In genomic region chr6:105985816-105986632, GRCh38 we compare ENCODE assay signal across 11 cellular contexts.
DNase-seq lines count a peak whose midpoint lies in the region; ATAC-seq and TF ChIP-seq lines count a peak whose summit lies in the region.
"Had no signal": no experiment of that assay in that cellular context is flagged by ENCODE, and none has a peak within 500 bp of the region (broad histone marks: within the 10 kb centered on the region; RNA-seq: fewer than 3 reads in every experiment).

No MANE protein-coding gene starts in this region.

- no peaks in the 10 kb centered on the region for H3K79me2 ChIP-seq in osteoblast (ENCODE audit: insufficient read depth, low read length)

- peaks cover 18 to 30% (median 24%) of the 10 kb centered on the region in 4 donors for H3K4me1 Mint-ChIP-seq in CD4-positive, alpha-beta memory T cell
- peaks cover 60% of the 10 kb centered on the region for H3K4me1 Mint-ChIP-seq in T-helper 2 cell treated with Interferon-gamma antibody and Interleukin-4, amounts not matched to agents 5 μg/mL and 100 μg/mL, for 36 hours (ENCODE audit: low read depth)

- TF ChIP-seq CTCF in left ventricle myocardium inferior (IDR thresholded peaks at IDR 0.05; ENCODE audit: borderline replicate concordance): no peak
- no peak for TF ChIP-seq CTCF in osteoblast (IDR thresholded peaks at IDR 0.05; ENCODE audit: extremely low read depth, low read depth, low read length)

- intact Hi-C loops in CD4-positive, alpha-beta memory T cell (cut with micrococcal nuclease): no loop called here
- intact Hi-C loops in left ventricle myocardium inferior (cut with micrococcal nuclease): no loop called here

- no peak for DNase-seq in CD4-positive, alpha-beta memory T cell
- peak; percentile 17 for DNase-seq in T-helper 2 cell treated with Interferon-gamma antibody and Interleukin-4, amounts not matched to agents 5 μg/mL and 100 μg/mL, for 36 hours (ENCODE audit: low spot score)
- DNase-seq in left ventricle myocardium inferior (no peak), osteoblast (ENCODE audit: insufficient read length, low spot score, missing footprints) (peak; percentile 84), midbrain (lab: John Stamatoyannopoulos, UW) (no peak), AG08396 (ENCODE audit: low spot score) (no peak), NCI-H1105 (lab: John Stamatoyannopoulos, UW) (no peak)
- DNase-seq: activated CD4-positive, alpha-beta T cell treated with anti-CD3 and anti-CD28 coated beads for 4 hours; dorsolateral prefrontal cortex had no signal

- H3K4me2 ChIP-seq in osteoblast (ENCODE audit: insufficient read depth, low read length): peak overlapping the region; percentile 75

- H3K27ac ChIP-seq in CD4-positive, alpha-beta memory T cell (ENCODE audit: low read depth, low read length): no peak overlapping the region
- no peak overlapping the region for H3K27ac ChIP-seq in left ventricle myocardium inferior (replicated peaks)
- no peak overlapping the region for H3K27ac ChIP-seq in osteoblast (ENCODE audit: low read depth, low read length)
- H3K27ac ChIP-seq: dorsolateral prefrontal cortex had no signal

- no peak overlapping the region for H3K27ac Mint-ChIP-seq in CD4-positive, alpha-beta memory T cell
- H3K27ac Mint-ChIP-seq in T-helper 2 cell treated with Interferon-gamma antibody and Interleukin-4, amounts not matched to agents 5 μg/mL and 100 μg/mL, for 36 hours: peak overlapping the region; percentile 7
- H3K27ac Mint-ChIP-seq: IgD-negative memory B cell had no signal

- POLR2A ChIA-PET in CD4-positive, alpha-beta memory T cell (lab: Charles Lee; ENCODE audit: partially characterized antibody): interaction anchor here (1.5 kb wide), 1 partner anchor 9 kb away, joined by 5 read pairs; no protein-coding TSS in a partner anchor

- no peak for ATAC-seq in HG02588 (IDR thresholded peaks at IDR 0.05; ENCODE audit: unreplicated experiment)

- H3K4me3 ChIP-seq in CD4-positive, alpha-beta memory T cell (ENCODE audit: low read length in 2 of 2): no peak overlapping the region
- H3K4me3 ChIP-seq in left ventricle myocardium inferior: peak overlapping the region; percentile 49
- peak overlapping the region; percentile 61 for H3K4me3 ChIP-seq in osteoblast (ENCODE audit: insufficient read depth, low read length)

- H4K20me1 ChIP-seq in osteoblast (ENCODE audit: insufficient read depth, low read length): no peaks in the 10 kb centered on the region

- peak overlapping the region; percentile 85 for H2AFZ ChIP-seq in osteoblast (ENCODE audit: low read length)

- H3K27me3 Mint-ChIP-seq in CD4-positive, alpha-beta memory T cell: peaks cover 19 to 21% of the 10 kb centered on the region in 2 donors
- H3K27me3 Mint-ChIP-seq in T-helper 2 cell treated with Interferon-gamma antibody and Interleukin-4, amounts not matched to agents 5 μg/mL and 100 μg/mL, for 36 hours (ENCODE audit: low read depth): peaks cover 2% of the 10 kb centered on the region

- H3K36me3 ChIP-seq in CD4-positive, alpha-beta memory T cell (ENCODE audit: insufficient read depth, low read length): no peaks in the 10 kb centered on the region
- H3K36me3 ChIP-seq in left ventricle myocardium inferior: no peaks in the 10 kb centered on the region
- no peaks in the 10 kb centered on the region for H3K36me3 ChIP-seq in osteoblast (ENCODE audit: insufficient read depth, low read length)

- H3K4me1 ChIP-seq in CD4-positive, alpha-beta memory T cell (ENCODE audit: insufficient read depth, low read length): peaks cover 27% of the 10 kb centered on the region
- peaks cover 20% of the 10 kb centered on the region for H3K4me1 ChIP-seq in left ventricle myocardium inferior
- peaks cover 5% of the 10 kb centered on the region for H3K4me1 ChIP-seq in osteoblast (ENCODE audit: insufficient read depth, low read length)

- no peaks in the 10 kb centered on the region for H3K9me3 ChIP-seq in CD4-positive, alpha-beta memory T cell (ENCODE audit: control insufficient read depth in 1 of 2, low read length in 2 of 2)
- H3K9me3 ChIP-seq in left ventricle myocardium inferior (replicated peaks) (no peaks in the 10 kb centered on the region), osteoblast (ENCODE audit: low read depth, low read length) (no peaks in the 10 kb centered on the region)

- H3K27me3 ChIP-seq in CD4-positive, alpha-beta memory T cell (ENCODE audit: insufficient read depth, low read length): peaks cover 6% of the 10 kb centered on the region
- peaks cover 99% of the 10 kb centered on the region for H3K27me3 ChIP-seq in left ventricle myocardium inferior (ENCODE audit: low read depth)
- no peaks in the 10 kb centered on the region for H3K27me3 ChIP-seq in osteoblast (ENCODE audit: insufficient read depth, low read length)

- H3K4me3 Mint-ChIP-seq in CD4-positive, alpha-beta memory T cell: peak overlapping the region in 6 of 8 donors; percentile 5 to 57 (median 40)
- peak overlapping the region; percentile 59 for H3K4me3 Mint-ChIP-seq in T-helper 2 cell treated with Interferon-gamma antibody and Interleukin-4, amounts not matched to agents 5 μg/mL and 100 μg/mL, for 36 hours

- CTCF ChIA-PET in CD4-positive, alpha-beta memory T cell (lab: Charles Lee; ENCODE audit: partially characterized antibody): no interaction called here

- H3K36me3 Mint-ChIP-seq in CD4-positive, alpha-beta memory T cell: no peaks in the 10 kb centered on the region
- H3K36me3 Mint-ChIP-seq in T-helper 2 cell treated with Interferon-gamma antibody and Interleukin-4, amounts not matched to agents 5 μg/mL and 100 μg/mL, for 36 hours (ENCODE audit: low read depth): peaks cover 9% of the 10 kb centered on the region
- H3K36me3 Mint-ChIP-seq: IgD-negative memory B cell had no signal

- no peaks in the 10 kb centered on the region for H3K9me3 Mint-ChIP-seq in CD4-positive, alpha-beta memory T cell
- H3K9me3 Mint-ChIP-seq in T-helper 2 cell treated with Interferon-gamma antibody and Interleukin-4, amounts not matched to agents 5 μg/mL and 100 μg/mL, for 36 hours: no peaks in the 10 kb centered on the region
- H3K9me3 Mint-ChIP-seq: IgD-negative memory B cell had no signal

Comparison
In these comparisons a context has a peak if more than half of its experiments do, and no peak if none do; other contexts are left out.
1. DNase-seq: peak in T-helper 2 cell treated with Interferon-gamma antibody and Interleukin-4, amounts not matched to agents 5 μg/mL and 100 μg/mL, for 36 hours (single experiment) and osteoblast (single experiment); none in CD4-positive, alpha-beta memory T cell (0 of 5), left ventricle myocardium inferior (single experiment), midbrain (single experiment), AG08396 (single experiment) and NCI-H1105 (single experiment).
2. H3K4me3 ChIP-seq: peak in left ventricle myocardium inferior (single experiment) and osteoblast (single experiment); none in CD4-positive, alpha-beta memory T cell (0 of 2).